27 cellular contexts compared by ENCODE assay signal in genomic region chr13:88136098-88136790, GRCh38.
"Had no signal": no experiment of that assay in that cellular context is flagged by ENCODE, and none has a peak within 500 bp of the region (broad histone marks: within the 10 kb centered on the region; RNA-seq: fewer than 3 reads in every experiment).

No MANE protein-coding gene starts in this region.

- H3K4me3 Mint-ChIP-seq: immature natural killer cell; memory B cell; stimulated activated naive CD8-positive, alpha-beta T cell treated with anti-CD3 and anti-CD28 coated beads, Interleukin-15, Interleukin-2, amounts not matched to agents 100 ng/mL and 50 ng/mL, for 24 hours had no signal

- H3K4me1 ChIP-seq: esophagus squamous epithelium, pancreas, thyroid gland had no signal

- H3K9me3 ChIP-seq: neutrophil, pancreas, thyroid gland had no signal

- H3K9me3 Mint-ChIP-seq: immature natural killer cell had no signal

- ATAC-seq: left ventricle myocardium superior, pancreas, sciatic nerve had no signal

- DNase-seq: dermis blood vessel endothelial cell; effector memory CD4-positive, alpha-beta T cell; erythroblast; esophagus squamous epithelium; foreskin melanocyte; hypothalamus; immature natural killer cell; islet precursor cell; left ventricle myocardium superior; naive B cell; stimulated activated CD4-positive, alpha-beta T cell treated with anti-CD3 and anti-CD28 coated beads, Interleukin-12 subunit alpha, Interleukin-12 subunit beta, amount 100 ng/mL, for 4 hours; stimulated activated CD4-positive, alpha-beta T cell treated with anti-CD3 and anti-CD28 coated beads, Interleukin-1b, Interleukin-23, amount 100 ng/mL, for 48 hours; stimulated activated CD4-positive, alpha-beta T cell treated with anti-CD3 and anti-CD28 coated beads, Interleukin-4, amount 100 ng/mL, for 1 hour; stimulated activated CD8-positive, alpha-beta memory T cell treated with anti-CD3 and anti-CD28 coated beads, Interleukin-4, amount 100 ng/mL, for 48 hours; thyroid gland; trophoblast cell had no signal

- H3K36me3 ChIP-seq: esophagus squamous epithelium, neutrophil, pancreas, thyroid gland had no signal

- FAIRE-seq: endothelial cell of umbilical vein, pancreas, urothelium cell line had no signal

- H3K27me3 ChIP-seq: esophagus squamous epithelium, neutrophil, pancreas, thyroid gland had no signal

- H3K4me1 Mint-ChIP-seq: immature natural killer cell, memory B cell, naive B cell had no signal

- H3K36me3 Mint-ChIP-seq: memory B cell, naive B cell had no signal

- H3K27ac Mint-ChIP-seq: immature natural killer cell; memory B cell; naive B cell; stimulated activated naive CD8-positive, alpha-beta T cell treated with anti-CD3 and anti-CD28 coated beads, Interleukin-15, Interleukin-2, amounts not matched to agents 100 ng/mL and 50 ng/mL, for 24 hours had no signal

- H3K4me3 ChIP-seq: coronary artery, esophagus squamous epithelium, lung, pancreas, smooth muscle cell, thyroid gland had no signal

- H3K27ac ChIP-seq: coronary artery, esophagus squamous epithelium, neutrophil, pancreas, thyroid gland had no signal

- H3K27me3 Mint-ChIP-seq: memory B cell; naive B cell; progenitor cell of endocrine pancreas; stimulated activated naive CD8-positive, alpha-beta T cell treated with anti-CD3 and anti-CD28 coated beads, Interleukin-15, Interleukin-2, amounts not matched to agents 100 ng/mL and 50 ng/mL, for 24 hours had no signal
